In the genomic region with DNA sequence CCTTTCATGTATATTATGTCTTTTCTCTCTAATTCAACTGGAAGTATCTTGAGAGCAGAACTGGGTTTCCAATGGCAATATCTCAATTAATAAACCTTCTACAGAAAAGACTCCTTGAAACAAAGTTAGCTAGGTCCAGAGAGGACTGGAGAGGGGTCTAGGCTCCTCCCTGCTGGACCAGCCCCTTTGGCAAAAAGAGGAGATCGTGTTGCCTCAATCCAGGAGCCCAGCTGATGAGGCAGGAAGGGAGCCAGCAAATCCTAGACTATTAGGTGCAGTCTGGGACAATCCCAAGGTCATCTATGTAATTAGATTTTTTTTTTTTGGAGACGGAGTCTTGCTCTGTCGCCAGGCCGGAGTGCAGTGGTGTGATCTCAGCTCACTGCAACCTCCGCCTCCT, we compare ENCODE assay signal across 10 cellular contexts. TPM values are rescaled to one million over a fixed set of nuclear protein-coding genes. Genes with fewer than 3 reads are reported as not detected.
A peak's percentile ranks its signal among the peaks of the same experiment; 100 is the strongest.
DNase-seq lines count a peak whose midpoint lies in the region; ATAC-seq and TF ChIP-seq lines count a peak whose summit lies in the region.
"Had no signal": no experiment of that assay in that cellular context is flagged by ENCODE, and none has a peak within 500 bp of the region (broad histone marks: within the 10 kb centered on the region; RNA-seq: fewer than 3 reads in every experiment).

No MANE protein-coding gene starts in this region.

- no peaks in the 10 kb centered on the region for H3K27me3 Mint-ChIP-seq in activated CD4-positive, alpha-beta T cell treated with anti-CD3 and anti-CD28 coated beads, Interleukin-2, amount 10 ng/mL, durations not matched to agents 7 days and 5 days

- DNase-seq in activated CD4-positive, alpha-beta T cell treated with anti-CD3 and anti-CD28 coated beads, Interleukin-2, amount 10 ng/mL, durations not matched to agents 7 days and 5 days = no peak
- no peak for DNase-seq in activated CD4-positive, alpha-beta T cell treated with anti-CD3 and anti-CD28 coated beads, Interleukin-2, amount 50 U/mL, for 1 hour
- DNase-seq in right lobe of liver = no peak
- no peak for DNase-seq in thyroid gland
- no peak for DNase-seq in H4 (ENCODE audit: low spot score)
- no peak for DNase-seq in stimulated activated CD4-positive, alpha-beta T cell treated with anti-CD3 and anti-CD28 coated beads, Interleukin-2, amount 100 ng/mL, for 24 hours
- DNase-seq: NCI-H69 had no signal

- H3K4me1 ChIP-seq in right lobe of liver = peaks cover 0 to 77% (median 30%) of the 10 kb centered on the region in 4 donors
- H3K4me1 ChIP-seq in thyroid gland = peaks cover 67 to 86% of the 10 kb centered on the region in 2 donors
- H3K4me1 ChIP-seq: neural progenitor cell had no signal

- no peaks in the 10 kb centered on the region for H3K9me3 ChIP-seq in right lobe of liver
- H3K9me3 ChIP-seq in thyroid gland = no peaks in the 10 kb centered on the region

- H3K36me3 Mint-ChIP-seq in activated CD4-positive, alpha-beta T cell treated with anti-CD3 and anti-CD28 coated beads, Interleukin-2, amount 10 ng/mL, durations not matched to agents 7 days and 5 days (ENCODE audit: low read depth) = peaks cover 50% of the 10 kb centered on the region

- peak overlapping the region; percentile 28 for H3K27ac Mint-ChIP-seq in activated CD4-positive, alpha-beta T cell treated with anti-CD3 and anti-CD28 coated beads, Interleukin-2, amount 10 ng/mL, durations not matched to agents 7 days and 5 days
- H3K27ac Mint-ChIP-seq: neural progenitor cell had no signal

- POLR2A ChIA-PET in activated CD4-positive, alpha-beta T cell treated with anti-CD3 and anti-CD28 coated beads, Interleukin-2, amount 10 ng/mL, durations not matched to agents 7 days and 5 days (lab: Charles Lee) = no interaction called here

- CTCF ChIA-PET in activated CD4-positive, alpha-beta T cell treated with anti-CD3 and anti-CD28 coated beads, Interleukin-2, amount 10 ng/mL, durations not matched to agents 7 days and 5 days (lab: Charles Lee) = interaction anchor here (0.6 to 7.6 kb wide), 4 partner anchors 16 to 150 kb away, joined by 3 to 58 read pairs (median 10); partner anchors contain the start of gene BCL2L1

- no peak for TF ChIP-seq POLR2A in right lobe of liver (IDR thresholded peaks at IDR 0.05)
- no peak for TF ChIP-seq POLR2A in thyroid gland (IDR thresholded peaks at IDR 0.05)

- WGBS in right lobe of liver (ENCODE audit: insufficient coverage, low coverage, low lambda C conversion rate, missing lambda C conversion rate) = 35% methylated on average over 5 of the region's 5 CpGs
- 85 to 92% methylated on average over 5 of the region's 5 CpGs for WGBS in thyroid gland, 2 donors

- H3K27me3 ChIP-seq in right lobe of liver = no peaks in the 10 kb centered on the region
- H3K27me3 ChIP-seq in thyroid gland = no peaks in the 10 kb centered on the region
- H3K27me3 ChIP-seq: neural progenitor cell had no signal

- intact Hi-C loops in right lobe of liver (cut with DNase I) (no loop called here), thyroid gland (cut with DNase I) (no loop called here)

- H3K36me3 ChIP-seq in right lobe of liver = no peaks in the 10 kb centered on the region
- peaks cover 0 to 4% of the 10 kb centered on the region in 2 donors for H3K36me3 ChIP-seq in thyroid gland
- H3K36me3 ChIP-seq: neural progenitor cell had no signal

- peak overlapping the region; percentile 73 for H3K27ac ChIP-seq in angular gyrus (ENCODE audit: low read depth, low read length)
- peak overlapping the region; percentile 14 to 83 (median 76) for H3K27ac ChIP-seq in right lobe of liver
- peak overlapping the region; percentile 71 to 90 (median 89) for H3K27ac ChIP-seq in thyroid gland
- H3K27ac ChIP-seq: neural progenitor cell had no signal

- H3K4me3 ChIP-seq in right lobe of liver = no peak overlapping the region
- no peak overlapping the region for H3K4me3 ChIP-seq in thyroid gland (replicated peaks in 1 of 3)
- H3K4me3 ChIP-seq: neural progenitor cell had no signal

- TF ChIP-seq CTCF in right lobe of liver (IDR thresholded peaks at IDR 0.05) = no peak
- TF ChIP-seq CTCF in thyroid gland (IDR thresholded peaks at IDR 0.05) = no peak

- no peak for ATAC-seq in right lobe of liver
- ATAC-seq in GM21515 (IDR thresholded peaks at IDR 0.05; ENCODE audit: unreplicated experiment) = no peak

- H3K9me3 Mint-ChIP-seq in activated CD4-positive, alpha-beta T cell treated with anti-CD3 and anti-CD28 coated beads, Interleukin-2, amount 10 ng/mL, durations not matched to agents 7 days and 5 days = no peaks in the 10 kb centered on the region
- H3K9me3 Mint-ChIP-seq: neural progenitor cell had no signal

- peaks cover 57% of the 10 kb centered on the region for H3K4me1 Mint-ChIP-seq in activated CD4-positive, alpha-beta T cell treated with anti-CD3 and anti-CD28 coated beads, Interleukin-2, amount 10 ng/mL, durations not matched to agents 7 days and 5 days

- no peak overlapping the region for H3K4me3 Mint-ChIP-seq in activated CD4-positive, alpha-beta T cell treated with anti-CD3 and anti-CD28 coated beads, Interleukin-2, amount 10 ng/mL, durations not matched to agents 7 days and 5 days
- H3K4me3 Mint-ChIP-seq: neural progenitor cell had no signal

RNA-seq across cellular contexts. Expression of gene BCL2L1, which starts 21.9 kb away (rescaled TPM):
- 10 to 100 TPM; 57.1 to 58.8 TPM for total RNA-seq in activated CD4-positive, alpha-beta T cell treated with anti-CD3 and anti-CD28 coated beads, Interleukin-2, amount 10 ng/mL, durations not matched to agents 7 days and 5 days
- total RNA-seq in right lobe of liver = 10 to 100 TPM; 30.5 to 96.1 (median 63.4) TPM
- 100 to 1,000 TPM; 110 to 154 (median 125) TPM for total RNA-seq in thyroid gland
- 34.2 and 42.6 TPM in 2 replicates for total RNA-seq in H4 (2014; rRNA removed; shearing (Covaris generic))

RNA-seq across cellular contexts. Expression of gene TPX2, which starts 38.3 kb away (rescaled TPM):
- 100 to 1,000 TPM; 164 to 193 TPM for total RNA-seq in activated CD4-positive, alpha-beta T cell treated with anti-CD3 and anti-CD28 coated beads, Interleukin-2, amount 10 ng/mL, durations not matched to agents 7 days and 5 days
- total RNA-seq in right lobe of liver (1 to 10 TPM in 5 of 6 experiments, under 1 TPM in 1; 0.56 to 8.3 (median 2.8) TPM), thyroid gland (1 to 10 TPM in 2 of 4 donors, under 1 TPM in 2; 0.39 to 2.0 (median 0.82) TPM)
- 111 and 128 TPM in 2 replicates for total RNA-seq in H4 (2014; rRNA removed; shearing (Covaris generic))

Comparison
In these comparisons a context has a peak if more than half of its experiments do, and no peak if none do; other contexts are left out.
1. RNA of gene TPX2, which starts 38.3 kb away (total RNA-seq): 164 to 193 TPM in activated CD4-positive, alpha-beta T cell treated with anti-CD3 and anti-CD28 coated beads, Interleukin-2, amount 10 ng/mL, durations not matched to agents 7 days and 5 days and 111 to 128 TPM in H4; 0.56 to 8.3 TPM in right lobe of liver and 0.39 to 2.0 TPM in thyroid gland; every median in the first group is over 10 times any median in the second.
2. Peak in every context shown above with its lines, with median percentiles within 50 percentile points of each other: H3K27ac ChIP-seq.